21 cellular contexts compared by ENCODE assay signal in the genomic region with DNA sequence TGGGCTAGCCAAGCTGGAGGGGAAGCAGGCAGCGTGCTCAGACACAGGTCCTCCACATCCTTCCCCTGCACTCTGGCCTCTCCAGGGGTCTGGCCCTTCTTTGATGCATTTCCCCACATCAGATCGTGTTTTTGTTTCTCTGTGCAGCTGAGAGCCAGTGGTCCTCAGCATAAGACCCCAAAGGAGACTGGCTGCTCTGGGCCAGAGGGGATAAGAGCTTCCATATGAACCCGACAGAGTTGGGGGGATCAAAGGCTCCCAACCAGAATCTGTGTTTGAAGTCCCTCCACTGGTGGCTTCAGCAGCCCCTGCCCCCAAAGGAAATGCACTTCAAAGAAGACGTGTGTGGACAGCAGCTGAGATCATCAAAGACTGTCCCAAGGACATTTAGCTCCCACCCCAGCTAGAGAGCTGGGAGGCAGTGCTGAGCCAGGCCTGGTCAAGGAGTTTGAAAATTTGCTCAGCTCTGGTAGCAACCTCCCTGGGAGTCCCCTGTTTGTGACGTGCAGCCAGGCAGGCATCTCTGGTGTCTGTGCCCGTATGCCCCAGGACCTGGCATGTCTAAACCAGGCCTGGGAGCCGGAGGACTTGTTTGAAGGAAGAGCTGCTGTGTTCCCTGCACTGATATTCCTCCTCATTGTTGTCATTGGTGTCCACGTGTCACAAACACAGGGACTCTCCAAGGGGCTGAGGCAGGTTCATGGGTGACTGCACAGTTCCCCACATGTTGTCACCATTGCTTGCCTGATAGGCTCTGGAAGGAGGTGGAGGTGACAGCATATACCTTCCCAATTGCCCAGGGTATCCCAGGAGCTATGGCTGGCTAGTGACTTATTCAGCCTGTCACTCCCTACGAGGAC.
"Had no signal": no experiment of that assay in that cellular context is flagged by ENCODE, and none has a peak within 500 bp of the region (broad histone marks: within the 10 kb centered on the region; RNA-seq: fewer than 3 reads in every experiment).

No MANE protein-coding gene starts in this region.

- H3K4me1 ChIP-seq: adrenal gland, prostate gland, sigmoid colon had no signal

- DNase-seq: activated CD4-positive, alpha-beta T cell treated with anti-CD3 and anti-CD28 coated beads, Interleukin-2, amount 10 ng/mL, durations not matched to agents 24 days and 14 days; activated CD8-positive, alpha-beta memory T cell treated with anti-CD3 and anti-CD28 coated beads for 24 hours; activated naive CD4-positive, alpha-beta T cell treated with anti-CD3 and anti-CD28 coated beads, Interleukin-2, amount 50 U/mL, for 16 hours; adrenal gland; cerebellar nuclear complex; effector memory CD8-positive, alpha-beta T cell; kidney; left ventricle myocardium superior; midbrain; naive B cell; nucleus accumbens; sigmoid colon; stimulated activated CD4-positive, alpha-beta T cell treated with anti-CD3 and anti-CD28 coated beads, Interleukin-12 subunit alpha, Interleukin-12 subunit beta, amount 100 ng/mL, for 4 hours; stimulated activated naive CD4-positive, alpha-beta T cell; trophoblast cell; WERI-Rb-1 had no signal

- H3K9me3 Mint-ChIP-seq: activated CD4-positive, alpha-beta T cell treated with anti-CD3 and anti-CD28 coated beads, Interleukin-2, amount 10 ng/mL, durations not matched to agents 24 days and 14 days; activated T-helper 2 cell treated with anti-CD3 and anti-CD28 coated beads, Interferon-gamma antibody, Interleukin-2, Interleukin-4, amounts not matched to agents 10 μg/mL and 5 μg/mL and 100 μg/mL, durations not matched to agents 14 hours and 24 hours and 36 hours; dendritic cell treated with granulocyte-macrophage colony-stimulating factor and Interleukin-4, amounts not matched to agents 40 ng/mL and 50 ng/mL, for 4 days; effector memory CD8-positive, alpha-beta T cell; naive B cell had no signal

- FAIRE-seq: kidney had no signal

- H3K27me3 ChIP-seq: adrenal gland, brain microvascular endothelial cell, hepatocyte, sigmoid colon had no signal

- H3K36me3 Mint-ChIP-seq: naive B cell had no signal

- H3K27me3 Mint-ChIP-seq: activated CD4-positive, alpha-beta T cell treated with anti-CD3 and anti-CD28 coated beads, Interleukin-2, amount 10 ng/mL, durations not matched to agents 24 days and 14 days; dendritic cell treated with granulocyte-macrophage colony-stimulating factor and Interleukin-4, amounts not matched to agents 40 ng/mL and 50 ng/mL, for 4 days; naive B cell had no signal

- ATAC-seq: effector memory CD8-positive, alpha-beta T cell; left ventricle myocardium superior had no signal

- H3K9me3 ChIP-seq: adrenal gland, prostate gland, sigmoid colon had no signal

- H3K4me3 ChIP-seq: adrenal gland, hepatocyte, prostate gland, sigmoid colon had no signal

- H3K36me3 ChIP-seq: prostate gland had no signal

- H3K27ac ChIP-seq: adrenal gland, brain microvascular endothelial cell, hepatocyte, prostate gland, sigmoid colon, WERI-Rb-1 had no signal

- H2AFZ ChIP-seq: hepatocyte had no signal

- H3K79me2 ChIP-seq: hepatocyte had no signal

- H3K4me2 ChIP-seq: hepatocyte had no signal

- H3K4me1 Mint-ChIP-seq: naive B cell had no signal

- H3K4me3 Mint-ChIP-seq: activated CD4-positive, alpha-beta T cell treated with anti-CD3 and anti-CD28 coated beads, Interleukin-2, amount 10 ng/mL, durations not matched to agents 24 days and 14 days; dendritic cell treated with granulocyte-macrophage colony-stimulating factor and Interleukin-4, amounts not matched to agents 40 ng/mL and 50 ng/mL, for 4 days; effector memory CD8-positive, alpha-beta T cell; naive B cell had no signal
